ENCODE assay signal across 8 cellular contexts in the genomic region with DNA sequence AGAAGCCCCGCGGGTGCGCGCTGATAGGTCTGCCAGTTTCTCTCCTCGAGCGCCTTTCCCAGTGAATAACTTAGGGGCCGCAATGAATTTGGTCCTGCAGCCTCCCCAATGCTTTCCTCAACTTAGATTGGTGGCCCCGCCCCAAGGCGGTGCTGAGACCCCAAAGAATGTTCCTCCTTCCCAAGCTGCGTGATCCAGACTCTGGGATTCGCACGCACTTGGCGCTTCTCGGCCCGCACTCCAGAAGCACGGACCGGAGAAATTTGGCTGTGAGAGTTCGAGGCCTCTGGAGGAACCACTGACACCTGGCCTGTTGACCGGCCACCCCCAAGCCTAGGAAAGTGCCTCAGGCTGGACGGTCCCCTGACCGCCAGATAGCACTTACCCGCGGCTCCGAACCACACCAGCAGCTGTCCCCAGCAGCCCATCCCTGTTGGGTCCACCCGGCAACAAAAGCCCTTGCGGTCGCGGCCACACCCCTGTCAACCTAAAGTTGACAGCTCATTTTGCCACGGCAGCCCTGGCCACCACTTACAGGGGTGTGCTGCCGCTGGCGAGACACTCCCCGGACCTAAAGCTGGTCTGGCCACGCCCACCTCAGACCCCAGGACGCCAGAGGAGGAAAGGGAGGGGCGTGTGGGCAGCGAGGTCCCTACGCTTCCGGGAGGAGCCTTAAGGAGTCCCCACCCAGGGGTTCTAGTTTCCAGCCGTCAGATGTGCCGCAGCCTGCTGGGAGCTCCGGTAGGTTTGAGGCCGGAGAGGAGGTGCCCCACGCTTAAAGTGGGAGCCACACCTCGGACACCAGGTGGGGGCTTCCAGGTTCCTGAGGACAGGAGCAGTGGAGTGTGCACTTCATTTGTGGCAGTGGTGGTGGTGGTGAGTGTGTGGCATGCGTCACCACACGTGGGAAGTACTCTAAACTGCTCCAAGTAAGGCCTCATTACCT. TPM values are rescaled to one million over a fixed set of nuclear protein-coding genes. Genes with fewer than 3 reads are reported as not detected.
DNase-seq lines count a peak whose midpoint lies in the region; ATAC-seq lines count a peak whose summit lies in the region.

LTK (minus strand) TSS at position 546 of the 946 bp plus-strand sequence; CDS start at position 428, 118 bp downstream.

- POLR2A ChIA-PET in naive thymus-derived CD4-positive, alpha-beta T cell (lab: Charles Lee): interaction anchor here (0.5 kb wide), 1 partner anchor 1890 kb away, joined by 3 read pairs; no protein-coding TSS in a partner anchor

- no peaks in the 10 kb centered on the region for H3K9me3 Mint-ChIP-seq in naive thymus-derived CD4-positive, alpha-beta T cell

- H3K36me3 Mint-ChIP-seq in naive thymus-derived CD4-positive, alpha-beta T cell: peaks cover 0 to 12% (median 5%) of the 10 kb centered on the region in 5 donors

- H3K9me3 ChIP-seq in naive thymus-derived CD4-positive, alpha-beta T cell (ENCODE audit: control insufficient read depth in 2 of 3, low read length in 3 of 3): no peaks in the 10 kb centered on the region

- CTCF ChIA-PET in naive thymus-derived CD4-positive, alpha-beta T cell (lab: Charles Lee): no interaction called here

- H3K4me1 Mint-ChIP-seq in naive thymus-derived CD4-positive, alpha-beta T cell: peaks cover 16 to 26% (median 24%) of the 10 kb centered on the region in 7 donors

- H3K27ac Mint-ChIP-seq in naive thymus-derived CD4-positive, alpha-beta T cell: no peak within 1 kb of the TSS

- peaks cover 9 to 22% of the 10 kb centered on the region in 2 donors for H3K4me1 ChIP-seq in naive thymus-derived CD4-positive, alpha-beta T cell (ENCODE audit: control insufficient read depth in 2 of 2, insufficient read depth in 2 of 2, low read length in 2 of 2)

- peaks cover 0 to 9% (median 0%) of the 10 kb centered on the region in 3 experiments for H3K36me3 ChIP-seq in naive thymus-derived CD4-positive, alpha-beta T cell (ENCODE audit: control insufficient read depth in 2 of 3, insufficient read depth in 3 of 3, low read length in 3 of 3)

- H3K27ac ChIP-seq in naive thymus-derived CD4-positive, alpha-beta T cell (ENCODE audit: low read depth, low read length): no peak within 1 kb of the TSS

- H3K4me3 Mint-ChIP-seq in naive thymus-derived CD4-positive, alpha-beta T cell: peak within 1 kb of the TSS; percentile 48 to 84 (median 76)

- peak; percentile 37 for ATAC-seq in naive thymus-derived CD4-positive, alpha-beta T cell
- no peak for ATAC-seq in HG03571 (IDR thresholded peaks at IDR 0.05; ENCODE audit: unreplicated experiment)
- ATAC-seq in GM18868 (IDR thresholded peaks at IDR 0.05; ENCODE audit: unreplicated experiment): no peak
- ATAC-seq in HG03520 (IDR thresholded peaks at IDR 0.05; ENCODE audit: unreplicated experiment): no peak

- H3K27me3 ChIP-seq in naive thymus-derived CD4-positive, alpha-beta T cell (ENCODE audit: control insufficient read depth in 2 of 2, insufficient read depth in 2 of 2, low read length in 2 of 2): peaks cover 8 to 18% of the 10 kb centered on the region in 2 donors

- peaks cover 15 to 44% (median 17%) of the 10 kb centered on the region in 5 donors for H3K27me3 Mint-ChIP-seq in naive thymus-derived CD4-positive, alpha-beta T cell

- peak within 1 kb of the TSS; percentile 56 for H3K4me3 ChIP-seq in naive thymus-derived CD4-positive, alpha-beta T cell (ENCODE audit: low read length)

- DNase-seq in ELF-1 (ENCODE audit: low read depth, low spot score): peak; percentile 69
- DNase-seq in NOMO-1 treated with dmso at 0.1 percent for 144 hours (lab: John Stamatoyannopoulos, UW; ENCODE audit: unreplicated experiment): peak; percentile 64
- DNase-seq in ecto neural progenitor cell (ENCODE audit: low spot score): peak; percentile 68
- no peak for DNase-seq in naive thymus-derived CD4-positive, alpha-beta T cell
- DNase-seq in NCI-H446 (lab: John Stamatoyannopoulos, UW): no peak

- intact Hi-C loops in naive thymus-derived CD4-positive, alpha-beta T cell (cut with micrococcal nuclease): loop anchor here in 1 of 2 donors (2.0 kb wide), 1 partner anchor 19 kb away; no protein-coding TSS in a partner anchor

RNA-seq across cellular contexts. Expression of gene LTK, which starts in this region (rescaled TPM):
- total RNA-seq in naive thymus-derived CD4-positive, alpha-beta T cell: 1 to 10 TPM in 2 of 5 experiments, under 1 TPM in 2, not detected in 1; 0.41 to 6.5 (median 1.4) TPM
- not detected for polyA plus RNA-seq in naive thymus-derived CD4-positive, alpha-beta T cell

Comparison
In these comparisons a context has a peak if more than half of its experiments do, and no peak if none do; other contexts are left out.
1. DNase-seq: peak in ELF-1 (single experiment), NOMO-1 treated with dmso at 0.1 percent for 144 hours (single experiment) and ecto neural progenitor cell (single experiment); none in naive thymus-derived CD4-positive, alpha-beta T cell (0 of 9) and NCI-H446 (0 of 2).